8 cellular contexts compared by ENCODE assay signal in the genomic region with DNA sequence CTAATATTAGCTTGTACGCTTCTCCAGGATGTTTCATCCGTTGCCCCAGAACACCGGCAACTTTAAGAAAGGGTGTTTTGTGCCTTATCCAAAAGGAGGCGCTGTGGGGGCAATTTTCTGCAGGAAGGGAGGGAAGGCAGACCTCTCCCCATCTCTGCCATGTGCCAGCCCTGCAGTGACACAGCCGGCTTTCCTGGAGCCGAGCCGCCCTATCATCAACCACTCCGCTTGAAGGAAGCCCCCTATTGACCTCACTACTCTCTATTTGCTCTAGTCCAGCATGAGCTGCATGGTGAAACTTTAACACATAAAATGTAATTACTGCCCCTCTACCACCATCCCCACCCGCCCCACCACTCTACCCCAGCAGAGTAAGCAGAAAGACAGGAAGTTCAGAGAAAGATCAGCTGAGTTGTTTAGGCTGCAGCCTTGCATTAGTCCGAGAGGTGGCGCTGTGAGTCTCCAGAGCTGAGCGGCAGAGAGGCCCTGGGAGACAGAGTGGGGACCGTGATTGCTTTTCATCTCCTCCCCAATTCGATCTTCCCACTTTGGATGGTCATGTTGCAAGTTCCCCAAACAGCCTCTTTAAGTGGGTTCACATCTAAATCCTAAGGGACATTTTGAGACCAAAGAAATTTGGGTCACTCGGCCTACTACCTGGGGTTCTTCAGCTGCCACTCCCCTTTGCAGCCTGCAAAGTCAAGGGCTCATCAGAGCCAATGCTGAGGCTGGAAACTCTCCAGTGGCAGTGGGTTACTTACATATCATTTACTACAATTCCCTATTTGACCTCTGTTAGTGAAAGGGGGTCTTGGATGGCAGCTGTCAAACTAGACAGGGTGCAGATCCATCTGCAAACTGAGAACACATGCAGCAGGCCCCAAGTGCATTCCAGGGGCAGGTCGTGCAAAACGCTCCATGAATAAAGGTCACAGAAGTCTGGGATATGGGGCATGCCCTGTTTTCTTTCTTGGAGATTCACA. TPM values are rescaled to one million over a fixed set of nuclear protein-coding genes. Genes with fewer than 3 reads are reported as not detected.
DNase-seq lines count a peak whose midpoint lies in the region; ATAC-seq and TF ChIP-seq lines count a peak whose summit lies in the region.

No MANE protein-coding gene starts in this region.

- H3K27me3 Mint-ChIP-seq in WTC11 (ENCODE audit: low read depth) = no peaks in the 10 kb centered on the region

- DNase-seq in GM12864 (ENCODE audit: low read depth) (peak; percentile 8), H7 (peak; percentile 91), NAMALWA (ENCODE audit: low spot score) (peak; percentile 75), WTC11 (ENCODE audit: low spot score) (peak; percentile 85), cerebellar cortex (ENCODE audit: low spot score) (peak; percentile 85), kidney tubule cell (ENCODE audit: low spot score) (peak; percentile 55)
- peak; percentile 58 to 59 for DNase-seq in stimulated activated CD4-positive, alpha-beta T cell treated with anti-CD3 and anti-CD28 coated beads, Interleukin-2, amount 100 ng/mL, for 48 hours

- H3K27me3 ChIP-seq in H7 (ENCODE audit: control insufficient read depth, insufficient read depth, low read length) = no peaks in the 10 kb centered on the region; the same call in 1 of the 2 replicates

- H3K4me3 Mint-ChIP-seq in WTC11 = peak overlapping the region; percentile 54

- POLR2A ChIA-PET in WTC11 (lab: Charles Lee) = interaction anchor here (0.6 to 1.5 kb wide), 3 partner anchors 309 to 385 kb away, joined by 3 to 4 read pairs (median 3); no protein-coding TSS in a partner anchor

- H3K36me3 ChIP-seq in H7 (replicated peaks; ENCODE audit: control insufficient read depth, insufficient read depth, low read length) = no peaks in the 10 kb centered on the region

- peaks cover 11% of the 10 kb centered on the region for H3K4me1 Mint-ChIP-seq in WTC11

- no peaks in the 10 kb centered on the region for H3K9me3 Mint-ChIP-seq in WTC11

- H3K36me3 Mint-ChIP-seq in WTC11 = no peaks in the 10 kb centered on the region

- CTCF ChIA-PET in WTC11 (lab: Charles Lee) = interaction anchor here (0.5 to 5.8 kb wide), 79 partner anchors 10 to 1993 kb away, joined by 3 to 115 read pairs (median 5); a partner anchor contains a TSS

- ATAC-seq in WTC11 (peak; percentile 90), HG03469 (IDR thresholded peaks at IDR 0.05; ENCODE audit: unreplicated experiment) (no peak)

- H3K4me3 ChIP-seq in GM12864 (ENCODE audit: low read depth, low read length) (no peak overlapping the region), H7 (ENCODE audit: insufficient read depth, low read depth, low read length) (peak overlapping the region; percentile 9; the same call in 1 of the 2 replicates)

- no peak overlapping the region for H3K27ac Mint-ChIP-seq in WTC11

- TF ChIP-seq CTCF in GM12864 (IDR thresholded peaks at IDR 0.05; ENCODE audit: low read depth, low read length, missing control alignments) = peak; percentile 86
- TF ChIP-seq CTCF in WTC11 (IDR thresholded peaks at IDR 0.05) = peak; percentile 78

TF ChIP-seq in WTC11, 78 proteins besides CTCF, POLR2A, EP300 and RAD21:
- TF ChIP-seq, protein P1, sequence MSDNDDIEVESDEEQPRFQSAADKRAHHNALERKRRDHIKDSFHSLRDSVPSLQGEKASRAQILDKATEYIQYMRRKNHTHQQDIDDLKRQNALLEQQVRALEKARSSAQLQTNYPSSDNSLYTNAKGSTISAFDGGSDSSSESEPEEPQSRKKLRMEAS (CRISPR knock-in tag; IDR thresholded peaks at IDR 0.05) = peak; percentile 88
- TF ChIP-seq, protein P2, sequence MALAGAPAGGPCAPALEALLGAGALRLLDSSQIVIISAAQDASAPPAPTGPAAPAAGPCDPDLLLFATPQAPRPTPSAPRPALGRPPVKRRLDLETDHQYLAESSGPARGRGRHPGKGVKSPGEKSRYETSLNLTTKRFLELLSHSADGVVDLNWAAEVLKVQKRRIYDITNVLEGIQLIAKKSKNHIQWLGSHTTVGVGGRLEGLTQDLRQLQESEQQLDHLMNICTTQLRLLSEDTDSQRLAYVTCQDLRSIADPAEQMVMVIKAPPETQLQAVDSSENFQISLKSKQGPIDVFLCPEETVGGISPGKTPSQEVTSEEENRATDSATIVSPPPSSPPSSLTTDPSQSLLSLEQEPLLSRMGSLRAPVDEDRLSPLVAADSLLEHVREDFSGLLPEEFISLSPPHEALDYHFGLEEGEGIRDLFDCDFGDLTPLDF (CRISPR knock-in tag; IDR thresholded peaks at IDR 0.05) = no peak
- TF ChIP-seq, protein P3, sequence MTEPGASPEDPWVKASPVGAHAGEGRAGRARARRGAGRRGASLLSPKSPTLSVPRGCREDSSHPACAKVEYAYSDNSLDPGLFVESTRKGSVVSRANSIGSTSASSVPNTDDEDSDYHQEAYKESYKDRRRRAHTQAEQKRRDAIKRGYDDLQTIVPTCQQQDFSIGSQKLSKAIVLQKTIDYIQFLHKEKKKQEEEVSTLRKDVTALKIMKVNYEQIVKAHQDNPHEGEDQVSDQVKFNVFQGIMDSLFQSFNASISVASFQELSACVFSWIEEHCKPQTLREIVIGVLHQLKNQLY (CRISPR knock-in tag; IDR thresholded peaks at IDR 0.05) = no peak
- TF ChIP-seq, protein P4, sequence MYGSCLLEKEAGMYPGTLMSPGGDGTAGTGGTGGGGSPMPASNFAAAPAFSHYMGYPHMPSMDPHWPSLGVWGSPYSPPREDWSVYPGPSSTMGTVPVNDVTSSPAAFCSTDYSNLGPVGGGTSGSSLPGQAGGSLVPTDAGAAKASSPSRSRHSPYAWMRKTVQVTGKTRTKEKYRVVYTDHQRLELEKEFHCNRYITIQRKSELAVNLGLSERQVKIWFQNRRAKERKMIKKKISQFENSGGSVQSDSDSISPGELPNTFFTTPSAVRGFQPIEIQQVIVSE (CRISPR knock-in tag; IDR thresholded peaks at IDR 0.05; ENCODE audit: borderline replicate concordance) = no peak
- TF ChIP-seq, protein P5, sequence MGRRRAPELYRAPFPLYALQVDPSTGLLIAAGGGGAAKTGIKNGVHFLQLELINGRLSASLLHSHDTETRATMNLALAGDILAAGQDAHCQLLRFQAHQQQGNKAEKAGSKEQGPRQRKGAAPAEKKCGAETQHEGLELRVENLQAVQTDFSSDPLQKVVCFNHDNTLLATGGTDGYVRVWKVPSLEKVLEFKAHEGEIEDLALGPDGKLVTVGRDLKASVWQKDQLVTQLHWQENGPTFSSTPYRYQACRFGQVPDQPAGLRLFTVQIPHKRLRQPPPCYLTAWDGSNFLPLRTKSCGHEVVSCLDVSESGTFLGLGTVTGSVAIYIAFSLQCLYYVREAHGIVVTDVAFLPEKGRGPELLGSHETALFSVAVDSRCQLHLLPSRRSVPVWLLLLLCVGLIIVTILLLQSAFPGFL (CRISPR knock-in tag; IDR thresholded peaks at IDR 0.05; ENCODE audit: borderline replicate concordance) = no peak
- 0 out of 2 replicates have a peak, but pooled peaks have one; percentile 32 for TF ChIP-seq FOXK1 (CRISPR knock-in tag; IDR thresholded peaks at IDR 0.05)
- TF ChIP-seq, protein P6, sequence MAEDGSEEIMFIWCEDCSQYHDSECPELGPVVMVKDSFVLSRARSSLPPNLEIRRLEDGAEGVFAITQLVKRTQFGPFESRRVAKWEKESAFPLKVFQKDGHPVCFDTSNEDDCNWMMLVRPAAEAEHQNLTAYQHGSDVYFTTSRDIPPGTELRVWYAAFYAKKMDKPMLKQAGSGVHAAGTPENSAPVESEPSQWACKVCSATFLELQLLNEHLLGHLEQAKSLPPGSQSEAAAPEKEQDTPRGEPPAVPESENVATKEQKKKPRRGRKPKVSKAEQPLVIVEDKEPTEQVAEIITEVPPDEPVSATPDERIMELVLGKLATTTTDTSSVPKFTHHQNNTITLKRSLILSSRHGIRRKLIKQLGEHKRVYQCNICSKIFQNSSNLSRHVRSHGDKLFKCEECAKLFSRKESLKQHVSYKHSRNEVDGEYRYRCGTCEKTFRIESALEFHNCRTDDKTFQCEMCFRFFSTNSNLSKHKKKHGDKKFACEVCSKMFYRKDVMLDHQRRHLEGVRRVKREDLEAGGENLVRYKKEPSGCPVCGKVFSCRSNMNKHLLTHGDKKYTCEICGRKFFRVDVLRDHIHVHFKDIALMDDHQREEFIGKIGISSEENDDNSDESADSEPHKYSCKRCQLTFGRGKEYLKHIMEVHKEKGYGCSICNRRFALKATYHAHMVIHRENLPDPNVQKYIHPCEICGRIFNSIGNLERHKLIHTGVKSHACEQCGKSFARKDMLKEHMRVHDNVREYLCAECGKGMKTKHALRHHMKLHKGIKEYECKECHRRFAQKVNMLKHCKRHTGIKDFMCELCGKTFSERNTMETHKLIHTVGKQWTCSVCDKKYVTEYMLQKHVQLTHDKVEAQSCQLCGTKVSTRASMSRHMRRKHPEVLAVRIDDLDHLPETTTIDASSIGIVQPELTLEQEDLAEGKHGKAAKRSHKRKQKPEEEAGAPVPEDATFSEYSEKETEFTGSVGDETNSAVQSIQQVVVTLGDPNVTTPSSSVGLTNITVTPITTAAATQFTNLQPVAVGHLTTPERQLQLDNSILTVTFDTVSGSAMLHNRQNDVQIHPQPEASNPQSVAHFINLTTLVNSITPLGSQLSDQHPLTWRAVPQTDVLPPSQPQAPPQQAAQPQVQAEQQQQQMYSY (CRISPR knock-in tag; IDR thresholded peaks at IDR 0.05) = no peak

RNA-seq across cellular contexts. Expression of a gene that starts 24.7 kb away (rescaled TPM):
- total RNA-seq in H7 (2014; rRNA removed; shearing (Covaris generic)) = 18.4 and 21.0 TPM in 2 replicates
- total RNA-seq in WTC11 (2021) = 20.9 to 24.4 TPM (median 22.9 TPM) in 3 replicates

Comparison
In these comparisons a context has a peak if more than half of its experiments do, and no peak if none do; other contexts are left out.
1. DNase-seq: peak in every context shown above with its lines; median percentile 91 in H7; 85 in WTC11; 85 in cerebellar cortex; 75 in NAMALWA; 58 in stimulated activated CD4-positive, alpha-beta T cell treated with anti-CD3 and anti-CD28 coated beads, Interleukin-2, amount 100 ng/mL, for 48 hours; 55 in kidney tubule cell; 8 in GM12864.